9 cellular contexts compared by ENCODE assay signal in genomic region chr22:38172489-38173155, GRCh38. TPM values are rescaled to one million over a fixed set of nuclear protein-coding genes. Genes with fewer than 3 reads are reported as not detected.
A peak's percentile ranks its signal among the peaks of the same experiment; 100 is the strongest.
DNase-seq lines count a peak whose midpoint lies in the region; ATAC-seq and TF ChIP-seq lines count a peak whose summit lies in the region.
"Had no signal": no experiment of that assay in that cellular context is flagged by ENCODE, and none has a peak within 500 bp of the region (broad histone marks: within the 10 kb centered on the region; RNA-seq: fewer than 3 reads in every experiment).

No MANE protein-coding gene starts in this region.

- H3K36me3 ChIP-seq in effector memory CD4-positive, alpha-beta T cell (ENCODE audit: control insufficient read depth, insufficient read depth, low read length), result peaks cover 4% of the 10 kb centered on the region
- H3K36me3 ChIP-seq in BE2C, result no peaks in the 10 kb centered on the region

- DNase-seq in COLO668 (lab: John Stamatoyannopoulos, UW; ENCODE audit: unreplicated experiment), result peak; percentile 38
- DNase-seq in T-cell, result peak in 33 of 34 experiments; percentile 12 to 77 (median 62)
- peak in 2 of 3 donors; percentile 17 to 35 for DNase-seq in effector memory CD4-positive, alpha-beta T cell
- peak; percentile 73 for DNase-seq in pons (ENCODE audit: low spot score)
- no peak for DNase-seq in BE2C
- DNase-seq in activated T-helper 2 cell treated with anti-CD3 and anti-CD28 coated beads, Interferon-gamma antibody, Interleukin-2, Interleukin-4, amounts not matched to agents 10 μg/mL and 5 μg/mL and 100 μg/mL, durations not matched to agents 14 hours and 24 hours and 36 hours (ENCODE audit: low spot score), result no peak
- no peak for DNase-seq in GM19238 (ENCODE audit: insufficient read length, low spot score)

- peaks cover 23% of the 10 kb centered on the region for H3K36me3 Mint-ChIP-seq in T-cell
- peaks cover 7% of the 10 kb centered on the region for H3K36me3 Mint-ChIP-seq in activated T-helper 2 cell treated with anti-CD3 and anti-CD28 coated beads, Interferon-gamma antibody, Interleukin-2, Interleukin-4, amounts not matched to agents 10 μg/mL and 5 μg/mL and 100 μg/mL, durations not matched to agents 14 hours and 24 hours and 36 hours (ENCODE audit: low read depth)

- H3K4me1 ChIP-seq in effector memory CD4-positive, alpha-beta T cell (ENCODE audit: control insufficient read depth, insufficient read depth, low read length, poor library complexity, severe bottlenecking), result peaks cover 13% of the 10 kb centered on the region
- H3K4me1 ChIP-seq in BE2C, result peaks cover 15% of the 10 kb centered on the region; the same call in 1 of the 2 replicates

- peak overlapping the region in 1 of 2 donors; percentile 39 for H3K27ac Mint-ChIP-seq in T-cell
- H3K27ac Mint-ChIP-seq in activated T-helper 2 cell treated with anti-CD3 and anti-CD28 coated beads, Interferon-gamma antibody, Interleukin-2, Interleukin-4, amounts not matched to agents 10 μg/mL and 5 μg/mL and 100 μg/mL, durations not matched to agents 14 hours and 24 hours and 36 hours, result no peak overlapping the region

- H3K9me3 ChIP-seq in effector memory CD4-positive, alpha-beta T cell (ENCODE audit: control insufficient read depth, low read length), result no peaks in the 10 kb centered on the region
- H3K9me3 ChIP-seq in BE2C, result no peaks in the 10 kb centered on the region

- TF ChIP-seq CTCF in BE2C (IDR thresholded peaks at IDR 0.05; ENCODE audit: low read depth, low read length), result no peak

- no peaks in the 10 kb centered on the region for H3K27me3 Mint-ChIP-seq in T-cell
- no peaks in the 10 kb centered on the region for H3K27me3 Mint-ChIP-seq in activated T-helper 2 cell treated with anti-CD3 and anti-CD28 coated beads, Interferon-gamma antibody, Interleukin-2, Interleukin-4, amounts not matched to agents 10 μg/mL and 5 μg/mL and 100 μg/mL, durations not matched to agents 14 hours and 24 hours and 36 hours (ENCODE audit: low read depth)

- peaks cover 45 to 50% (median 45%) of the 10 kb centered on the region in 3 donors for H3K4me1 Mint-ChIP-seq in T-cell
- H3K4me1 Mint-ChIP-seq in activated T-helper 2 cell treated with anti-CD3 and anti-CD28 coated beads, Interferon-gamma antibody, Interleukin-2, Interleukin-4, amounts not matched to agents 10 μg/mL and 5 μg/mL and 100 μg/mL, durations not matched to agents 14 hours and 24 hours and 36 hours (ENCODE audit: low read depth), result peaks cover 15% of the 10 kb centered on the region

- no peak overlapping the region for H3K27ac ChIP-seq in effector memory CD4-positive, alpha-beta T cell (ENCODE audit: insufficient read depth, low read length, poor library complexity, severe bottlenecking)

- no peaks in the 10 kb centered on the region for H3K27me3 ChIP-seq in effector memory CD4-positive, alpha-beta T cell (replicated peaks; ENCODE audit: control insufficient read depth, insufficient read depth, low read length, poor library complexity, severe bottlenecking)
- no peaks in the 10 kb centered on the region for H3K27me3 ChIP-seq in BE2C

- intact Hi-C loops in activated T-helper 2 cell treated with anti-CD3 and anti-CD28 coated beads, Interferon-gamma antibody, Interleukin-2, Interleukin-4, amounts not matched to agents 10 μg/mL and 5 μg/mL and 100 μg/mL, durations not matched to agents 14 hours and 24 hours and 36 hours (cut with micrococcal nuclease), result no loop called here

- H3K9me3 Mint-ChIP-seq in T-cell, result no peaks in the 10 kb centered on the region
- H3K9me3 Mint-ChIP-seq in activated T-helper 2 cell treated with anti-CD3 and anti-CD28 coated beads, Interferon-gamma antibody, Interleukin-2, Interleukin-4, amounts not matched to agents 10 μg/mL and 5 μg/mL and 100 μg/mL, durations not matched to agents 14 hours and 24 hours and 36 hours, result no peaks in the 10 kb centered on the region
- H3K9me3 Mint-ChIP-seq: nephron had no signal

- H3K4me3 ChIP-seq in effector memory CD4-positive, alpha-beta T cell (ENCODE audit: insufficient read depth, low read depth, low read length, poor library complexity, severe bottlenecking), result no peak overlapping the region
- H3K4me3 ChIP-seq in BE2C (ENCODE audit: low read depth, low read length), result no peak overlapping the region

- POLR2A ChIA-PET in T-cell (lab: Charles Lee), result no interaction called here

- H3K4me3 Mint-ChIP-seq in T-cell, result peak overlapping the region in 2 of 3 donors; percentile 3 to 22
- no peak overlapping the region for H3K4me3 Mint-ChIP-seq in activated T-helper 2 cell treated with anti-CD3 and anti-CD28 coated beads, Interferon-gamma antibody, Interleukin-2, Interleukin-4, amounts not matched to agents 10 μg/mL and 5 μg/mL and 100 μg/mL, durations not matched to agents 14 hours and 24 hours and 36 hours (ENCODE audit: low read depth)
- H3K4me3 Mint-ChIP-seq: nephron had no signal

- ATAC-seq in T-cell (replicated peaks in 1 of 4) (peak in 3 of 4 experiments; percentile 20 to 75 (median 27)), HG02588 (IDR thresholded peaks at IDR 0.05; ENCODE audit: unreplicated experiment) (no peak)

- CTCF ChIA-PET in T-cell (lab: Charles Lee), result no interaction called here

RNA-seq across cellular contexts. Expression of gene PLA2G6, which starts 9.0 kb away (rescaled TPM):
- 100 to 1,000 TPM in 4 of 5 donors, 10 to 100 TPM in 1; 93.6 to 197 (median 162) TPM for total RNA-seq in T-cell
- polyA plus RNA-seq in BE2C (2012; ENCODE audit: insufficient read depth, insufficient read length, low read depth), result 23.0 TPM
- 32.8 and 36.0 TPM in 2 replicates for total RNA-seq in activated T-helper 2 cell treated with anti-CD3 and anti-CD28 coated beads, Interferon-gamma antibody, Interleukin-2, Interleukin-4, amounts not matched to agents 10 μg/mL and 5 μg/mL and 100 μg/mL, durations not matched to agents 14 hours and 24 hours and 36 hours

RNA-seq across cellular contexts. Expression of gene MAFF, which starts 29.2 kb away (rescaled TPM):
- total RNA-seq in T-cell, result 10 to 100 TPM in 2 of 5 donors, 1 to 10 TPM in 3; 6.5 to 49.9 (median 9.6) TPM
- 13.4 TPM for polyA plus RNA-seq in BE2C (2012; ENCODE audit: insufficient read depth, insufficient read length, low read depth)
- total RNA-seq in activated T-helper 2 cell treated with anti-CD3 and anti-CD28 coated beads, Interferon-gamma antibody, Interleukin-2, Interleukin-4, amounts not matched to agents 10 μg/mL and 5 μg/mL and 100 μg/mL, durations not matched to agents 14 hours and 24 hours and 36 hours, result 13.5 and 15.3 TPM in 2 replicates

Comparison
In these comparisons a context has a peak if more than half of its experiments do, and no peak if none do; other contexts are left out.
1. DNase-seq: peak in COLO668 (single experiment), T-cell (33 of 34), effector memory CD4-positive, alpha-beta T cell (2 of 3) and pons (single experiment); none in BE2C (single experiment), activated T-helper 2 cell treated with anti-CD3 and anti-CD28 coated beads, Interferon-gamma antibody, Interleukin-2, Interleukin-4, amounts not matched to agents 10 μg/mL and 5 μg/mL and 100 μg/mL, durations not matched to agents 14 hours and 24 hours and 36 hours (single experiment) and GM19238 (single experiment).